Comparison of ENCODE assay signal across 19 cellular contexts in the genomic region with DNA sequence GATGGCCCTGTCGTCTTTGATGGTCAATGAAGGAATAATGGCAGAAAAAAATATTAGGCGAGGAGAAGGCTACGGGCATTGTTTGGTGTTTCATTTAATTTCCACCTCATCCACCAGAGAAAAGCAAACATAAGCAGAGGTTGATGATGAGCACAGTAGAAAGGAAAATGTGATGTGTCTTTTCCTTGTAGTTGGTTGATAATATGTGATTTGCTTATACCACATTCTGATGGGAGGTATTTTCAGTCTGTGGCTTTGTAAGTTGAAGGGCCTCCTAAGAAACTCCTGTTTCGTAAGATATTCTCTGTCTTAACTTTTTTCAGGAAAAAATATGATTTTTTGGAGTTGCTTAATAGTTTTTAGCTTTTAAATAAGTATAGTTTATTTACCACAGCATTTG.
DNase-seq lines count a peak whose midpoint lies in the region; ATAC-seq and TF ChIP-seq lines count a peak whose summit lies in the region.
"Had no signal": no experiment of that assay in that cellular context is flagged by ENCODE, and none has a peak within 500 bp of the region (broad histone marks: within the 10 kb centered on the region; RNA-seq: fewer than 3 reads in every experiment).

No MANE protein-coding gene starts in this region.

- peak overlapping the region; percentile 62 for H3K27ac ChIP-seq in temporal lobe (ENCODE audit: low read depth, low read length)
- H3K27ac ChIP-seq: cardiac muscle cell, pancreas, vagina had no signal

- no peaks in the 10 kb centered on the region for H3K27me3 Mint-ChIP-seq in T-helper 17 cell

- no peaks in the 10 kb centered on the region for H3K9me3 ChIP-seq in T-helper 17 cell (ENCODE audit: control insufficient read depth, low read length, poor library complexity, severe bottlenecking)
- H3K9me3 ChIP-seq: esophagus muscularis mucosa, pancreas, vagina had no signal

- H3K36me3 Mint-ChIP-seq in activated naive CD4-positive, alpha-beta T cell treated with anti-CD3 and anti-CD28 coated beads, Interleukin-2, amount 50 U/mL, for 72 hours: peaks cover 0 to 51% of the 10 kb centered on the region in 2 donors
- peaks cover 3% of the 10 kb centered on the region for H3K36me3 Mint-ChIP-seq in T-helper 17 cell (ENCODE audit: low read depth)

- H3K4me3 Mint-ChIP-seq in T-helper 17 cell: no peak overlapping the region

- H3K27ac Mint-ChIP-seq in activated naive CD4-positive, alpha-beta T cell treated with anti-CD3 and anti-CD28 coated beads, Interleukin-2, amount 50 U/mL, for 72 hours: peak overlapping the region; percentile 8 to 93
- H3K27ac Mint-ChIP-seq in T-helper 17 cell: peak overlapping the region; percentile 24

- peaks cover 0 to 4% of the 10 kb centered on the region in 2 donors for H3K9me3 Mint-ChIP-seq in activated naive CD4-positive, alpha-beta T cell treated with anti-CD3 and anti-CD28 coated beads, Interleukin-2, amount 50 U/mL, for 72 hours

- no peak for DNase-seq in activated naive CD4-positive, alpha-beta T cell treated with anti-CD3 and anti-CD28 coated beads, Interleukin-2, amount 50 U/mL, for 72 hours (ENCODE audit: low spot score in 2 of 2)
- DNase-seq in activated naive CD4-positive, alpha-beta T cell treated with anti-CD3 and anti-CD28 coated beads, Interleukin-2, amount 50 U/mL, for 16 hours: no peak
- DNase-seq in T-helper 17 cell (no peak), choroid plexus epithelial cell (ENCODE audit: low read depth) (peak; percentile 51), DMS153 treated with DMSO at 0.1 percent for 48 hours (lab: John Stamatoyannopoulos, UW; ENCODE audit: unreplicated experiment) (no peak), HPDE6-E6E7 (ENCODE audit: extremely low spot score) (no peak)
- DNase-seq: Calu3; GDM1; glutamatergic neuron; H7; NCI-H2171 treated with DMSO at 0.1 percent for 48 hours; NK-92 treated with Interleukin-12 subunit alpha and Interleukin-12 subunit beta, amount 100 ng/mL, for 24 hours; pancreas; stimulated activated CD4-positive, alpha-beta T cell treated with anti-CD3 and anti-CD28 coated beads, Interleukin-2, amount 100 ng/mL, for 24 hours had no signal

- no peak for TF ChIP-seq CTCF in choroid plexus epithelial cell (conservative IDR thresholded peaks at IDR 0.05; ENCODE audit: low read depth, low read length)

- peak in 1 of 2 donors; percentile 32 for ATAC-seq in activated naive CD4-positive, alpha-beta T cell treated with anti-CD3 and anti-CD28 coated beads, Interleukin-2, amount 50 U/mL, for 72 hours
- ATAC-seq in T-helper 17 cell: no peak
- ATAC-seq: GM12878 had no signal

- no peak overlapping the region for H3K4me3 ChIP-seq in choroid plexus epithelial cell (ENCODE audit: low read depth, low read length)
- H3K4me3 ChIP-seq: cardiac muscle cell, esophagus muscularis mucosa, GM12878, pancreas, vagina had no signal

- H3K4me1 Mint-ChIP-seq in T-helper 17 cell: peaks cover 25% of the 10 kb centered on the region
